18 cellular contexts compared by ENCODE assay signal in the genomic region with DNA sequence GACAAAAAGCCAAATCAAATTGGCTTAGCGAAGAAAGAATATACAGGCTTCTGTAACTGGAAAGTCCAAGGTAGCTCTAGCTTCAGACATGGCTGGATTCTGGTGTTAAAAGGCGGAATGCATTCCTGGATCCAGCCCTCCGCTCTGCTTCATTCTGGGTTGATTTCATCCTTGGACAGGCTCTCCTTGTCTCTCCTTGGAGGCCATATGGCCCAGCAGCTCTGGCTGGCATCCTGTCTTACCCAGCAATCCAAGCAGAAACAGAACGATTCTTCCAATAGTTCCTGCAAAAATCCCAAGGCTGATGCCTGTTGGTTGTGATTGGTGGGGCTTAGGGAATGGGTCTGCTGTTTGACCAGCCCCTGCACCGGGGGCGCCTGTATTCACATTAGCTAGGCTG. TPM values are rescaled to one million over a fixed set of nuclear protein-coding genes. Genes with fewer than 3 reads are reported as not detected.
DNase-seq lines count a peak whose midpoint lies in the region; ATAC-seq and TF ChIP-seq lines count a peak whose summit lies in the region.
"Had no signal": no experiment of that assay in that cellular context is flagged by ENCODE, and none has a peak within 500 bp of the region (broad histone marks: within the 10 kb centered on the region; RNA-seq: fewer than 3 reads in every experiment).

No MANE protein-coding gene starts in this region.

- POLR2A ChIA-PET in AG04450 (lab: Yijun Ruan, JAX): no interaction called here

- WGBS in sigmoid colon, 2 donors: 95 to 96% methylated on average over 6 of the region's 6 CpGs

- no peaks in the 10 kb centered on the region for H3K27me3 ChIP-seq in AG04450 (ENCODE audit: control insufficient read depth, insufficient read depth, low read length)
- H3K27me3 ChIP-seq in sigmoid colon: no peaks in the 10 kb centered on the region
- H3K27me3 ChIP-seq in lower lobe of right lung (ENCODE audit: low read depth): no peaks in the 10 kb centered on the region
- H3K27me3 ChIP-seq: BE2C; BLaER1 treated with 17β-estradiol and CSF1 and Interleukin-3, amounts not matched to agents 10 nM and 100 nM had no signal

- H3K4me3 ChIP-seq in AG04450 (ENCODE audit: low read depth, low read length): no peak overlapping the region
- no peak overlapping the region for H3K4me3 ChIP-seq in sigmoid colon
- no peak overlapping the region for H3K4me3 ChIP-seq in lower lobe of right lung
- H3K4me3 ChIP-seq: BLaER1 treated with 17β-estradiol and CSF1 and Interleukin-3, amounts not matched to agents 10 nM and 100 nM; GM12878; GM23338 had no signal

- H3K4me1 ChIP-seq in sigmoid colon: peaks cover 0 to 16% (median 12%) of the 10 kb centered on the region in 4 donors
- peaks cover 10% of the 10 kb centered on the region for H3K4me1 ChIP-seq in lower lobe of right lung

- H3K27ac ChIP-seq in AG04450 (ENCODE audit: low read depth, low read length) (peak overlapping the region; percentile 21), sigmoid colon (no peak overlapping the region), lower lobe of right lung (no peak overlapping the region)
- H3K27ac ChIP-seq: 22Rv1; BLaER1 treated with 17β-estradiol and CSF1 and Interleukin-3, amounts not matched to agents 10 nM and 100 nM had no signal

- TF ChIP-seq POLR2A in sigmoid colon (IDR thresholded peaks at IDR 0.05): no peak

- intact Hi-C loops in sigmoid colon (cut with DNase I): no loop called here
- intact Hi-C loops in lower lobe of right lung (cut with DNase I): no loop called here

- TF ChIP-seq EP300 in sigmoid colon (IDR thresholded peaks at IDR 0.05): no peak

- H3K36me3 ChIP-seq in sigmoid colon (peaks cover 0 to 41% (median 14%) of the 10 kb centered on the region in 4 donors), lower lobe of right lung (peaks cover 62% of the 10 kb centered on the region)
- H3K36me3 ChIP-seq: BE2C had no signal

- H3K9me3 ChIP-seq in AG04450 (ENCODE audit: control insufficient read depth, insufficient read depth, low read length) (no peaks in the 10 kb centered on the region), sigmoid colon (no peaks in the 10 kb centered on the region), lower lobe of right lung (no peaks in the 10 kb centered on the region)
- H3K9me3 ChIP-seq: BE2C; BLaER1 treated with 17β-estradiol and CSF1 and Interleukin-3, amounts not matched to agents 10 nM and 100 nM had no signal

- ATAC-seq in lower lobe of right lung (no peak), GM21529 (IDR thresholded peaks at IDR 0.05; ENCODE audit: unreplicated experiment) (no peak)
- ATAC-seq: GM12878, GM23338, HCT116 had no signal

- DNase-seq in AG04450 (ENCODE audit: low read depth, low spot score) (no peak), NCI-H446 treated with DMSO at 0.1 percent for 48 hours (lab: John Stamatoyannopoulos, UW) (peak; percentile 12), cerebellum (ENCODE audit: low spot score) (peak; percentile 74), sigmoid colon (peak; percentile 33), NCI-H774 (lab: John Stamatoyannopoulos, UW) (no peak), lower lobe of right lung (no peak)
- DNase-seq: AML-193; BE2C; CD4-positive, alpha-beta T cell; CD8-positive, alpha-beta memory T cell; DND-41; GDM1 had no signal

- TF ChIP-seq CTCF in AG04450 (IDR thresholded peaks at IDR 0.05; ENCODE audit: low read depth, low read length) (no peak), sigmoid colon (IDR thresholded peaks at IDR 0.05) (no peak), lower lobe of right lung (IDR thresholded peaks at IDR 0.05) (no peak)

- CTCF ChIA-PET in AG04450 (lab: Charles Lee): interaction anchor here (1.8 to 6.1 kb wide), 2 partner anchors 211 to 336 kb away, joined by 7 to 97 read pairs; no protein-coding TSS in a partner anchor

RNA-seq across cellular contexts. Expression of gene SAP30L, which starts 37.0 kb away (rescaled TPM):
- polyA plus RNA-seq in AG04450 (2011; rRNA removed) (36.5 and 51.9 TPM in 2 replicates), sigmoid colon (10 to 100 TPM; 17.8 to 27.6 (median 24.5) TPM)
- 14.4 and 18.6 TPM in 2 replicates for polyA minus RNA-seq in AG04450 (2011; rRNA and poly(A)+ RNA removed)
- total RNA-seq in cerebellum (15.1 TPM), sigmoid colon (10 to 100 TPM; 36.0 to 51.7 (median 42.9) TPM), lower lobe of right lung (43.2 TPM)

Comparison
In these comparisons a context has a peak if more than half of its experiments do, and no peak if none do; other contexts are left out.
1. DNase-seq: peak in NCI-H446 treated with DMSO at 0.1 percent for 48 hours (single experiment), cerebellum (single experiment) and sigmoid colon (single experiment); none in AG04450 (single experiment), NCI-H774 (single experiment) and lower lobe of right lung (single experiment).